Comparison of ENCODE assay signal across 8 cellular contexts in the genomic region with DNA sequence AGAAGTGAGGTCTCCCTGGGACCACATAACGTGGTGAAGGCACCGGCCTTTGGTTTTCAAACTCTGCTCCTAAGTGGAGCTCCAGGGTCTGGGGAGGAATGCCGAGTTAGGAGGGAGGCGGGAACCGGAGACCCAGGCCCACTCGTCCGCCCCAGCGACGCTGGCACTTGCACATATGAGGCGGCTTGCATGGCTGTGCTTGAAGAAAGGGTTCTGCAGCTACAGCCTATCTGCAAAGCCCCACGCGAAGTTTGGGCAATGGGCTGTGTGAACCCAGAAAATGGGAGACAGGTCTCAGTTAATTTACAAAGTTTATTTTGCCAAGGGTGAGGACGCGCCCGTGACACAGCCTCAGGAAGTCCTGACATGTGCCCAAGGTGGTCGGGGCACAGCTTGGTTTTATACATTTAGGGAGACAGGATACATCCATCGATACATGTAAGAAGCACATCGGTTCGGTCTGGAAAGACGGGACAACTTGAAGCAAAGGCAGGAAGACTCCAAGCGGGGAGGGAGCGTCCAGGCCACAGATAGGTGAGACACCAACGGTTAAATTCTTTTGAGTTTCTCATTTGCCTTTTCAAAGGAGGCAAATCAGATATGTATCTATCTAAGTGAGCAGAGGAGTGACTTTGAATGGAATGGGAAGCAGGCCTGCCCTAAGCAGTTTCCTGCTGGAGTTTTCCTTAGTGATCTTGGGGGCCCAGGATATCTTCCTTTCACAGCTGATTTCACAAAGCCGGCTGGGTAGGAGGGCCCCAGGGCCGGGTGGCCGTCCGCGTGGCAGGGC. TPM values are rescaled to one million over a fixed set of nuclear protein-coding genes. Genes with fewer than 3 reads are reported as not detected.
A peak's percentile ranks its signal among the peaks of the same experiment; 100 is the strongest.
DNase-seq lines count a peak whose midpoint lies in the region; ATAC-seq and TF ChIP-seq lines count a peak whose summit lies in the region.

No MANE protein-coding gene starts in this region.

- peak overlapping the region; percentile 70 to 96 (median 77) for H3K4me3 Mint-ChIP-seq in T-cell

- peaks cover 7% of the 10 kb centered on the region for H3K36me3 Mint-ChIP-seq in T-cell

- TF ChIP-seq CTCF in GM12875 (IDR thresholded peaks at IDR 0.05; ENCODE audit: borderline replicate concordance, insufficient read depth, low read depth, low read length) = no peak
- no peak for TF ChIP-seq CTCF in foreskin keratinocyte (conservative IDR thresholded peaks at IDR 0.05)

- CTCF ChIA-PET in T-cell (lab: Charles Lee) = interaction anchor here in 1 of 2 donors (0.5 kb wide), 1 partner anchor 1953 kb away, joined by 3 read pairs; no protein-coding TSS in a partner anchor

- H3K4me3 ChIP-seq in GM12875 (ENCODE audit: low read depth, low read length) = peak overlapping the region; percentile 62
- H3K4me3 ChIP-seq in rectal smooth muscle tissue (ENCODE audit: low read length) = peak overlapping the region; percentile 71

- H3K27ac ChIP-seq in foreskin keratinocyte (peak overlapping the region; percentile 40), rectal smooth muscle tissue (ENCODE audit: low read depth, low read length) (peak overlapping the region; percentile 75)

- peaks cover 0 to 1% of the 10 kb centered on the region in 2 donors for H3K27me3 Mint-ChIP-seq in T-cell

- peaks cover 44 to 49% (median 45%) of the 10 kb centered on the region in 3 donors for H3K4me1 Mint-ChIP-seq in T-cell

- ATAC-seq in T-cell (replicated peaks in 1 of 4) (no peak), foreskin keratinocyte (no peak), HG02870 (IDR thresholded peaks at IDR 0.05; ENCODE audit: unreplicated experiment) (no peak)

- no peaks in the 10 kb centered on the region for H3K9me3 Mint-ChIP-seq in T-cell

- peak overlapping the region; percentile 83 for H3K27ac Mint-ChIP-seq in T-cell

- H3K36me3 ChIP-seq in rectal smooth muscle tissue (ENCODE audit: control insufficient read depth, insufficient read depth, low read length) = no peaks in the 10 kb centered on the region

- H3K9ac ChIP-seq in rectal smooth muscle tissue (ENCODE audit: low read length) = no peak overlapping the region

- DNase-seq in T-cell (peak in 2 of 34 experiments; percentile 9 to 16), foreskin keratinocyte (no peak), activated gamma-delta T cell (lab: John Stamatoyannopoulos, UW) (no peak), SW480 (ENCODE audit: low spot score) (no peak), retina (no peak)

- H3K4me1 ChIP-seq in foreskin keratinocyte (peaks cover 6% of the 10 kb centered on the region), rectal smooth muscle tissue (ENCODE audit: control insufficient read depth, insufficient read depth, low read length) (peaks cover 7% of the 10 kb centered on the region)

- POLR2A ChIA-PET in T-cell (lab: Charles Lee) = no interaction called here

- H3K27me3 ChIP-seq in foreskin keratinocyte (peaks cover 17% of the 10 kb centered on the region), rectal smooth muscle tissue (ENCODE audit: control insufficient read depth, insufficient read depth, low read length) (no peaks in the 10 kb centered on the region)

RNA-seq across cellular contexts. Expression of a gene that starts 0.8 kb away (rescaled TPM):
- total RNA-seq in T-cell (100 to 1,000 TPM in 4 of 5 donors, 10 to 100 TPM in 1; 92.0 to 175 (median 160) TPM), foreskin keratinocyte (15.6 and 17.2 TPM in 2 replicates)
- 4.6 TPM in 2 replicates for polyA plus RNA-seq in foreskin keratinocyte
